Comparison of ENCODE assay signal across 15 cellular contexts in the genomic region with DNA sequence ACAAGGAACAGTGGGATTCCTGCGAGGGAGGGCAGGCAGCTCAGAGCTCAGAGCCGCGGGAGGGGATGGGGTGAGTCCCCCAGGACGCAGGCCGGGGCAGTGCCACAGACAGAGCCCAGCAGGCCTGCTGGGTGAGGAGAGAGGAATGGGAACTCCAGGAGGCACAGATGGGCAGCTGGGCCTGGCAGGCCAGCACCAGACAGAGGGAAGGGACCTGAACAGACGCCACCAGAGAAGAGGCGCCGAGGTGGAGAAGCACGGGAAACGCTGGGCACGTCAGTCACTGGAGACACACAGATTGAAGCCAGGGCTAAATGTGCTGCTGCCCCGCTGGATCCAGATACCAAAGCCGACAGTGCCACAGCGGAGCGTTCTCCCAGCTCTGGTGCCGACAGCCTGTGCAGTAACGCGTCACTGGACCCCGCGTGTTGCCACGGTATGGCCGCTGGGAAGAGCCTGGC.
A peak's percentile ranks its signal among the peaks of the same experiment; 100 is the strongest.
DNase-seq lines count a peak whose midpoint lies in the region; ATAC-seq, FAIRE-seq and TF ChIP-seq lines count a peak whose summit lies in the region.
"Had no signal": no experiment of that assay in that cellular context is flagged by ENCODE, and none has a peak within 500 bp of the region (broad histone marks: within the 10 kb centered on the region; RNA-seq: fewer than 3 reads in every experiment).

No MANE protein-coding gene starts in this region.

- no peak overlapping the region for H2AFZ ChIP-seq in HepG2 (ENCODE audit: low read length)

- TF ChIP-seq POLR2A in right lobe of liver (IDR thresholded peaks at IDR 0.05) (no peak), HepG2 (IDR thresholded peaks at IDR 0.05; ENCODE audit: insufficient read depth in 1 of 2, low read depth in 2 of 2, low read length in 2 of 2) (no peak), heart left ventricle (IDR thresholded peaks at IDR 0.05) (no peak)

- TF ChIP-seq CTCF in right lobe of liver (IDR thresholded peaks at IDR 0.05) (no peak), HepG2 (CRISPR knock-in tag; IDR thresholded peaks at IDR 0.05) (no peak), heart left ventricle (IDR thresholded peaks at IDR 0.05) (no peak), omental fat pad (IDR thresholded peaks at IDR 0.05) (no peak)

- H3K27ac ChIP-seq in right lobe of liver (no peak overlapping the region), HepG2 (ENCODE audit: extremely low read length, insufficient read depth, low read length) (no peak overlapping the region), heart left ventricle (peak overlapping the region in 1 of 12 donors; percentile 28)
- H3K27ac ChIP-seq: adrenal gland had no signal

- WGBS in right lobe of liver (ENCODE audit: insufficient coverage, low coverage, low lambda C conversion rate, missing lambda C conversion rate): no CpG with 5 or more reads among the region's 22 CpGs
- 99% methylated on average over 17 of the region's 22 CpGs for WGBS in HepG2 (ENCODE audit: low lambda C conversion rate)
- WGBS in heart left ventricle, 4 donors: 75 to 87% (median 83%) methylated on average over 16 to 22 of the region's 22 CpGs

- H3K27me3 ChIP-seq in right lobe of liver (no peaks in the 10 kb centered on the region), HepG2 (ENCODE audit: control insufficient read depth in 1 of 2, insufficient read depth in 2 of 2, low read length in 2 of 2) (no peaks in the 10 kb centered on the region), heart left ventricle (no peaks in the 10 kb centered on the region)
- H3K27me3 ChIP-seq: adrenal gland had no signal

- H3K9me3 ChIP-seq in right lobe of liver: no peaks in the 10 kb centered on the region
- H3K9me3 ChIP-seq in HepG2 (ENCODE audit: low read length): no peaks in the 10 kb centered on the region
- H3K9me3 ChIP-seq in heart left ventricle: no peaks in the 10 kb centered on the region
- H3K9me3 ChIP-seq: adrenal gland had no signal

- H3K36me3 ChIP-seq in right lobe of liver: no peaks in the 10 kb centered on the region
- peaks cover 1 to 4% of the 10 kb centered on the region in 2 experiments; a peak in 3 of 5 replicates for H3K36me3 ChIP-seq in HepG2 (replicated peaks in 1 of 2; ENCODE audit: control insufficient read depth in 1 of 2, insufficient read depth in 2 of 2, low read length in 2 of 2)
- peaks cover 0 to 6% (median 0%) of the 10 kb centered on the region in 9 donors for H3K36me3 ChIP-seq in heart left ventricle
- H3K36me3 ChIP-seq: adrenal gland had no signal

- TF ChIP-seq EP300 in HepG2 (IDR thresholded peaks at IDR 0.05; ENCODE audit: low read depth in 2 of 2, low read length in 2 of 2): no peak
- TF ChIP-seq EP300 in HepG2 (CRISPR knock-in tag; IDR thresholded peaks at IDR 0.05; ENCODE audit: borderline replicate concordance): no peak

- H3K4me2 ChIP-seq in HepG2 (ENCODE audit: low read depth, low read length): no peak overlapping the region

- no peak overlapping the region for H3K9ac ChIP-seq in HepG2 (ENCODE audit: insufficient read depth, low read depth, low read length)

- peak; percentile 15 to 44 (median 28) for DNase-seq in right lobe of liver
- no peak for DNase-seq in HepG2 (ENCODE audit: low spot score)
- DNase-seq in heart left ventricle: peak; percentile 4 to 55 (median 21)
- peak; percentile 13 for DNase-seq in omental fat pad (ENCODE audit: low spot score)
- DNase-seq in urothelium cell line (ENCODE audit: low spot score): no peak
- DNase-seq: activated CD4-positive, alpha-beta T cell treated with anti-CD3 and anti-CD28 coated beads, Interleukin-2, amount 50 U/mL, for 4 hours; caudate nucleus; DND-41; NCI-H146 had no signal

- no peaks in the 10 kb centered on the region for H3K4me1 ChIP-seq in right lobe of liver
- 0 out of 2 replicates have a peak, but pooled peaks cover 5% of the 10 kb centered on the region for H3K4me1 ChIP-seq in HepG2 (ENCODE audit: insufficient read depth, low read length)
- H3K4me1 ChIP-seq in heart left ventricle: peaks cover 0 to 27% (median 6%) of the 10 kb centered on the region in 12 donors
- H3K4me1 ChIP-seq: adrenal gland had no signal

- H4K20me1 ChIP-seq in HepG2 (ENCODE audit: insufficient read depth, low read length): no peaks in the 10 kb centered on the region

- POLR2A ChIA-PET in HepG2 (lab: Yijun Ruan, JAX): no interaction called here

- no peak overlapping the region for H3K4me3 ChIP-seq in right lobe of liver
- no peak overlapping the region for H3K4me3 ChIP-seq in HepG2 (replicated peaks in 1 of 3; ENCODE audit: insufficient read depth in 1 of 3, low read depth in 2 of 3, low read length in 3 of 3)
- H3K4me3 ChIP-seq in heart left ventricle: no peak overlapping the region
- H3K4me3 ChIP-seq: adrenal gland had no signal

- no TSS peak for BruUV-seq in HepG2 (replicated peaks; lab: Mats Ljungman, UMichigan)

- FAIRE-seq in HepG2 (lab: Jason Lieb, UNC) (no peak), urothelium cell line (lab: Jason Lieb, UNC) (peak; percentile 61)
- FAIRE-seq: RCC 7860 had no signal

- CTCF ChIA-PET in HepG2 (lab: Yijun Ruan, JAX; ENCODE audit: low intra/inter-chr PET ratio, low total read pairs): no interaction called here

- no peak for TF ChIP-seq RAD21 in HepG2 (CRISPR knock-in tag; IDR thresholded peaks at IDR 0.05)

- H3K79me2 ChIP-seq in HepG2 (ENCODE audit: insufficient read depth, low read length): no peaks in the 10 kb centered on the region

- in situ Hi-C loops in HepG2 (cut with HindIII; ENCODE audit: extremely low pct_ligation_motif_present, low pct_unique_long_range_greater_than_20kb): no loop called here

- ATAC-seq in right lobe of liver: no peak
- ATAC-seq in HepG2: no peak
- ATAC-seq in heart left ventricle: no peak
- ATAC-seq in omental fat pad (ENCODE audit: low FRiP score): no peak
- ATAC-seq in HG02981 (IDR thresholded peaks at IDR 0.05; ENCODE audit: unreplicated experiment): no peak
- no peak for ATAC-seq in GM19328 (IDR thresholded peaks at IDR 0.05; ENCODE audit: unreplicated experiment)
- no peak for ATAC-seq in SK-N-SH treated with all-trans-retinoic acid at 6 μM for 48 hours
- ATAC-seq: CD8-positive, alpha-beta T cell had no signal

- intact Hi-C loops in right lobe of liver (cut with DNase I): no loop called here
- intact Hi-C loops in HepG2 (cut with micrococcal nuclease; ENCODE audit: unreplicated experiment): no loop called here
- intact Hi-C loops in heart left ventricle (cut with DNase I): no loop called here

TF ChIP-seq in HepG2, 621 proteins besides CTCF, POLR2A, EP300 and RAD21:
- no peak for TF ChIP-seq NFIC (IDR thresholded peaks at IDR 0.05; ENCODE audit: low read length)
- TF ChIP-seq, protein P1, sequence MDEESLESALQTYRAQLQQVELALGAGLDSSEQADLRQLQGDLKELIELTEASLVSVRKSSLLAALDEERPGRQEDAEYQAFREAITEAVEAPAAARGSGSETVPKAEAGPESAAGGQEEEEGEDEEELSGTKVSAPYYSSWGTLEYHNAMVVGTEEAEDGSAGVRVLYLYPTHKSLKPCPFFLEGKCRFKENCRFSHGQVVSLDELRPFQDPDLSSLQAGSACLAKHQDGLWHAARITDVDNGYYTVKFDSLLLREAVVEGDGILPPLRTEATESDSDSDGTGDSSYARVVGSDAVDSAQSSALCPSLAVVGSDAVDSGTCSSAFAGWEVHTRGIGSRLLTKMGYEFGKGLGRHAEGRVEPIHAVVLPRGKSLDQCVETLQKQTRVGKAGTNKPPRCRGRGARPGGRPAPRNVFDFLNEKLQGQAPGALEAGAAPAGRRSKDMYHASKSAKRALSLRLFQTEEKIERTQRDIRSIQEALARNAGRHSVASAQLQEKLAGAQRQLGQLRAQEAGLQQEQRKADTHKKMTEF (CRISPR knock-in tag; IDR thresholded peaks at IDR 0.05): no peak
- TF ChIP-seq TARDBP (CRISPR knock-in tag; IDR thresholded peaks at IDR 0.05): no peak
- TF ChIP-seq ZNF383 (CRISPR knock-in tag; IDR thresholded peaks at IDR 0.05; ENCODE audit: borderline replicate concordance): no peak
- TF ChIP-seq RFX3 (CRISPR knock-in tag; IDR thresholded peaks at IDR 0.05): no peak
- TF ChIP-seq HNRNPLL (IDR thresholded peaks at IDR 0.05; ENCODE audit: low read depth, low read length, poor library complexity, severe bottlenecking): no peak
- TF ChIP-seq ZNF615 (CRISPR knock-in tag; IDR thresholded peaks at IDR 0.05; ENCODE audit: borderline replicate concordance): no peak
- no peak for TF ChIP-seq ZNF10 (CRISPR knock-in tag; IDR thresholded peaks at IDR 0.05; ENCODE audit: borderline replicate concordance, low read depth)
- TF ChIP-seq GFI1 (CRISPR knock-in tag; IDR thresholded peaks at IDR 0.05; ENCODE audit: borderline replicate concordance): no peak

TF ChIP-seq in SK-N-SH treated with all-trans-retinoic acid at 6 μM for 48 hours, 23 proteins besides CTCF, POLR2A, EP300 and RAD21 (continues in another document):
- TF ChIP-seq TCF4 (CRISPR knock-in tag; IDR thresholded peaks at IDR 0.05; ENCODE audit: borderline replicate concordance) (no peak), ZC3H10 (CRISPR knock-in tag; IDR thresholded peaks at IDR 0.05) (no peak), CSDC2 (CRISPR knock-in tag; IDR thresholded peaks at IDR 0.05) (no peak), BACH2 (CRISPR knock-in tag; IDR thresholded peaks at IDR 0.05; ENCODE audit: borderline replicate concordance) (no peak), OSR1 (CRISPR knock-in tag; IDR thresholded peaks at IDR 0.05) (no peak), GLIS3 (CRISPR knock-in tag; IDR thresholded peaks at IDR 0.05) (no peak), ZNF565 (CRISPR knock-in tag; conservative IDR thresholded peaks at IDR 0.05; ENCODE audit: low read depth) (no peak), ZFP30 (CRISPR knock-in tag; IDR thresholded peaks at IDR 0.05) (no peak), PPARA (CRISPR knock-in tag; IDR thresholded peaks at IDR 0.05; ENCODE audit: borderline replicate concordance) (no peak)
- TF ChIP-seq, protein P2, sequence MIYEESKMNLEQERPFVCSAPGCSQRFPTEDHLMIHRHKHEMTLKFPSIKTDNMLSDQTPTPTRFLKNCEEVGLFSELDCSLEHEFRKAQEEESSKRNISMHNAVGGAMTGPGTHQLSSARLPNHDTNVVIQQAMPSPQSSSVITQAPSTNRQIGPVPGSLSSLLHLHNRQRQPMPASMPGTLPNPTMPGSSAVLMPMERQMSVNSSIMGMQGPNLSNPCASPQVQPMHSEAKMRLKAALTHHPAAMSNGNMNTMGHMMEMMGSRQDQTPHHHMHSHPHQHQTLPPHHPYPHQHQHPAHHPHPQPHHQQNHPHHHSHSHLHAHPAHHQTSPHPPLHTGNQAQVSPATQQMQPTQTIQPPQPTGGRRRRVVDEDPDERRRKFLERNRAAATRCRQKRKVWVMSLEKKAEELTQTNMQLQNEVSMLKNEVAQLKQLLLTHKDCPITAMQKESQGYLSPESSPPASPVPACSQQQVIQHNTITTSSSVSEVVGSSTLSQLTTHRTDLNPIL (CRISPR knock-in tag; IDR thresholded peaks at IDR 0.05; ENCODE audit: low read depth): no peak

Comparison
In these comparisons a context has a peak if more than half of its experiments do, and no peak if none do; other contexts are left out.
1. DNase-seq: peak in right lobe of liver (3 of 3), heart left ventricle (5 of 5) and omental fat pad (single experiment); none in HepG2 (single experiment) and urothelium cell line (single experiment).